In genomic region chr3:141938011-141938350, GRCh38 we compare ENCODE assay signal across 12 cellular contexts.
DNase-seq lines count a peak whose midpoint lies in the region; ATAC-seq and TF ChIP-seq lines count a peak whose summit lies in the region.
"Had no signal": no experiment of that assay in that cellular context is flagged by ENCODE, and none has a peak within 500 bp of the region (broad histone marks: within the 10 kb centered on the region; RNA-seq: fewer than 3 reads in every experiment).

No MANE protein-coding gene starts in this region.

- DNase-seq in activated CD8-positive, alpha-beta memory T cell treated with anti-CD3 and anti-CD28 coated beads for 24 hours, result peak; percentile 42
- no peak for DNase-seq in activated CD8-positive, alpha-beta memory T cell treated with anti-CD3 and anti-CD28 coated beads, Interleukin-2, amount 50 U/mL, for 48 hours
- DNase-seq in epithelial cell of prostate (ENCODE audit: low read depth, low spot score) (no peak), mesenteric fat pad (ENCODE audit: low spot score) (peak; percentile 65), NCI-H345 (lab: John Stamatoyannopoulos, UW) (no peak), CD14-positive monocyte (ENCODE audit: low spot score) (no peak)
- DNase-seq: CD8-positive, alpha-beta memory T cell; GF-D8; MG63; NCI-H1092 had no signal

- no peak overlapping the region for H3K27ac Mint-ChIP-seq in CD14-positive monocyte

- H3K9me3 Mint-ChIP-seq in CD14-positive monocyte, result peaks cover 0 to 7% (median 0%) of the 10 kb centered on the region in 7 donors
- H3K9me3 Mint-ChIP-seq: CD8-positive, alpha-beta memory T cell had no signal

- H3K4me3 Mint-ChIP-seq in CD14-positive monocyte, result no peak overlapping the region
- H3K4me3 Mint-ChIP-seq: CD8-positive, alpha-beta memory T cell had no signal

- no peak for TF ChIP-seq CTCF in CD14-positive monocyte (IDR thresholded peaks at IDR 0.05)

- H3K27me3 Mint-ChIP-seq in CD14-positive monocyte (ENCODE audit: low read depth in 3 of 3), result peaks cover 0 to 8% (median 2%) of the 10 kb centered on the region in 3 donors

- peaks cover 18% of the 10 kb centered on the region for H3K4me1 Mint-ChIP-seq in CD14-positive monocyte
- H3K4me1 Mint-ChIP-seq: CD8-positive, alpha-beta memory T cell had no signal

- H3K36me3 Mint-ChIP-seq in CD14-positive monocyte, result no peaks in the 10 kb centered on the region
- H3K36me3 Mint-ChIP-seq: CD8-positive, alpha-beta memory T cell had no signal

- ATAC-seq in GM18502 (IDR thresholded peaks at IDR 0.05; ENCODE audit: poor library complexity, unreplicated experiment), result no peak
- ATAC-seq in HG03108 (IDR thresholded peaks at IDR 0.05; ENCODE audit: unreplicated experiment), result no peak

- peak overlapping the region; percentile 79 for H3K27ac ChIP-seq in epithelial cell of prostate

- intact Hi-C loops in CD14-positive monocyte (cut with micrococcal nuclease), result loop anchor here in 1 of 2 donors (2.0 kb wide), 1 partner anchor 47 kb away; no protein-coding TSS in a partner anchor

Comparison
In these comparisons a context has a peak if more than half of its experiments do, and no peak if none do; other contexts are left out.
1. DNase-seq: peak in activated CD8-positive, alpha-beta memory T cell treated with anti-CD3 and anti-CD28 coated beads for 24 hours (single experiment) and mesenteric fat pad (single experiment); none in activated CD8-positive, alpha-beta memory T cell treated with anti-CD3 and anti-CD28 coated beads, Interleukin-2, amount 50 U/mL, for 48 hours (single experiment), epithelial cell of prostate (single experiment), NCI-H345 (single experiment) and CD14-positive monocyte (single experiment).